Comparison of ENCODE assay signal across 1 cellular context in genomic region chr1:23809751-23810171, GRCh38.
A peak's percentile ranks its signal among the peaks of the same experiment; 100 is the strongest.
TF ChIP-seq lines count a peak whose summit lies in the region.

No MANE protein-coding gene starts in this region.

TF ChIP-seq in GM23338, 12 proteins besides CTCF, POLR2A, EP300 and RAD21:
- TF ChIP-seq ZNF462 (CRISPR knock-in tag; IDR thresholded peaks at IDR 0.05), result no peak
- no peak for TF ChIP-seq NANOG (IDR thresholded peaks at IDR 0.05; ENCODE audit: borderline replicate concordance)
- no peak for TF ChIP-seq ZNF331 (CRISPR knock-in tag; IDR thresholded peaks at IDR 0.05; ENCODE audit: low read depth)
- TF ChIP-seq STAT1 (IDR thresholded peaks at IDR 0.05; ENCODE audit: unreplicated experiment), result no peak
- TF ChIP-seq REST (IDR thresholded peaks at IDR 0.05; ENCODE audit: unreplicated experiment), result no peak
- TF ChIP-seq, protein P1, sequence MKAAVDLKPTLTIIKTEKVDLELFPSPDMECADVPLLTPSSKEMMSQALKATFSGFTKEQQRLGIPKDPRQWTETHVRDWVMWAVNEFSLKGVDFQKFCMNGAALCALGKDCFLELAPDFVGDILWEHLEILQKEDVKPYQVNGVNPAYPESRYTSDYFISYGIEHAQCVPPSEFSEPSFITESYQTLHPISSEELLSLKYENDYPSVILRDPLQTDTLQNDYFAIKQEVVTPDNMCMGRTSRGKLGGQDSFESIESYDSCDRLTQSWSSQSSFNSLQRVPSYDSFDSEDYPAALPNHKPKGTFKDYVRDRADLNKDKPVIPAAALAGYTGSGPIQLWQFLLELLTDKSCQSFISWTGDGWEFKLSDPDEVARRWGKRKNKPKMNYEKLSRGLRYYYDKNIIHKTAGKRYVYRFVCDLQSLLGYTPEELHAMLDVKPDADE (IDR thresholded peaks at IDR 0.05), result no peak
- no peak for TF ChIP-seq EZH2phosphoT487 (IDR thresholded peaks at IDR 0.05; ENCODE audit: unreplicated experiment)
- TF ChIP-seq CREB1 (CRISPR knock-in tag; IDR thresholded peaks at IDR 0.05; ENCODE audit: low read depth), result peak; percentile 70
TF ChIP-seq in GM23338: peak in this region for 1.
